ENCODE assay signal across 9 cellular contexts in genomic region chr9:136373300-136374182, GRCh38. TPM values are rescaled to one million over a fixed set of nuclear protein-coding genes. Genes with fewer than 3 reads are reported as not detected.
A peak's percentile ranks its signal among the peaks of the same experiment; 100 is the strongest.
DNase-seq lines count a peak whose midpoint lies in the region; ATAC-seq and TF ChIP-seq lines count a peak whose summit lies in the region.
"Had no signal": no experiment of that assay in that cellular context is flagged by ENCODE, and none has a peak within 500 bp of the region (broad histone marks: within the 10 kb centered on the region; RNA-seq: fewer than 3 reads in every experiment).

CARD9 (minus strand) TSS chr9:136373669; CDS start chr9:136372078, 1,591 bp downstream.

- H3K36me3 ChIP-seq in osteoblast (ENCODE audit: insufficient read depth, low read length), result peaks cover 3% of the 10 kb centered on the region

- H3K4me2 ChIP-seq in osteoblast (ENCODE audit: insufficient read depth, low read length), result peak within 1 kb of the TSS; percentile 75

- H2AFZ ChIP-seq in osteoblast (ENCODE audit: low read length), result peak within 1 kb of the TSS; percentile 77

- TF ChIP-seq CTCF in osteoblast (IDR thresholded peaks at IDR 0.05; ENCODE audit: extremely low read depth, low read depth, low read length), result no peak

- H3K4me1 ChIP-seq in osteoblast (ENCODE audit: insufficient read depth, low read length), result peaks cover 14% of the 10 kb centered on the region

- peak within 1 kb of the TSS; percentile 56 for H3K4me3 ChIP-seq in osteoblast (ENCODE audit: insufficient read depth, low read length)

- H3K9me3 ChIP-seq in osteoblast (ENCODE audit: low read depth, low read length), result no peaks in the 10 kb centered on the region

- H4K20me1 ChIP-seq in osteoblast (ENCODE audit: insufficient read depth, low read length), result no peaks in the 10 kb centered on the region

- no peak for TF ChIP-seq POLR2A in erythroblast (IDR thresholded peaks at IDR 0.05; ENCODE audit: low read length)

- no peaks in the 10 kb centered on the region for H3K27me3 ChIP-seq in osteoblast (ENCODE audit: insufficient read depth, low read length)

- no peak for ATAC-seq in HG03521 (IDR thresholded peaks at IDR 0.05; ENCODE audit: unreplicated experiment)
- ATAC-seq in HG02623 (IDR thresholded peaks at IDR 0.05; ENCODE audit: unreplicated experiment), result no peak
- no peak for ATAC-seq in GM19328 (IDR thresholded peaks at IDR 0.05; ENCODE audit: unreplicated experiment)

- DNase-seq in DMS 273 treated with DMSO at 0.1 percent for 48 hours (lab: John Stamatoyannopoulos, UW) (peak; percentile 49), NOMO-1 treated with dmso at 0.1 percent for 144 hours (lab: John Stamatoyannopoulos, UW; ENCODE audit: unreplicated experiment) (peak; percentile 91), erythroblast (lab: John Stamatoyannopoulos, UW) (peak; percentile 39 to 58), osteoblast (ENCODE audit: insufficient read length, low spot score, missing footprints) (no peak)
- DNase-seq in stimulated activated CD4-positive, alpha-beta T cell treated with anti-CD3 and anti-CD28 coated beads, Interleukin-4, amount 100 ng/mL, for 24 hours, result no peak

- peak within 1 kb of the TSS; percentile 61 for H3K27ac ChIP-seq in osteoblast (ENCODE audit: low read depth, low read length)

- no peaks in the 10 kb centered on the region for H3K79me2 ChIP-seq in osteoblast (ENCODE audit: insufficient read depth, low read length)

RNA-seq across cellular contexts. Expression of gene CARD9, which starts in this region (rescaled TPM):
- total RNA-seq in osteoblast, result 1.8 and 5.1 TPM in 2 replicates
- total RNA-seq: RPMI7951 had no signal

Comparison
In these comparisons a context has a peak if more than half of its experiments do, and no peak if none do; other contexts are left out.
1. DNase-seq: peak in DMS 273 treated with DMSO at 0.1 percent for 48 hours (single experiment), NOMO-1 treated with dmso at 0.1 percent for 144 hours (single experiment) and erythroblast (2 of 2); none in osteoblast (single experiment) and stimulated activated CD4-positive, alpha-beta T cell treated with anti-CD3 and anti-CD28 coated beads, Interleukin-4, amount 100 ng/mL, for 24 hours (single experiment).